In the genomic region with DNA sequence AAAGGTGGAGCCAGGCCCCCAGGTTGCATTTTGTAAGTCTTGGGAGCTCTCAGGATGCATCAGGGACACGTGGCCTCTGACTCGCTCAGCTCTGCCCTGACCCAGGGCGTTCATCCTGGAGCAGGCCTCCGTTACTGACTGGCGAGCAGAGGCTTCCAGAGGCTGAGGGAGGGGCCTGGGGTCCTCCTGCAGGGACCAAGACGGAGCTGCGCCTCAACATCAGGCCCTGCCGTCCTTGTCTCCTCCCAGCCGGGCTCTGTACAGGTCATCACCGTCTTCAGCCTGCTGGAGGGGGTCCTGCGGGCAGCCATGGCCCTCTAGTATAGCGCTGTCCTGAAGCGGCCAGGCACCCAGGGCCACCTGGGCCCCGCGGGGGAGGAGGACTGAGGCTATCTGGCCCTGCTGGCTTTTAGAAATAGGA, we compare ENCODE assay signal across 2 cellular contexts.
TF ChIP-seq lines count a peak whose summit lies in the region.

No MANE protein-coding gene starts in this region.

TF ChIP-seq in H1, 55 proteins besides CTCF, POLR2A, EP300 and RAD21 (continued from another document):
- TF ChIP-seq, protein P1, sequence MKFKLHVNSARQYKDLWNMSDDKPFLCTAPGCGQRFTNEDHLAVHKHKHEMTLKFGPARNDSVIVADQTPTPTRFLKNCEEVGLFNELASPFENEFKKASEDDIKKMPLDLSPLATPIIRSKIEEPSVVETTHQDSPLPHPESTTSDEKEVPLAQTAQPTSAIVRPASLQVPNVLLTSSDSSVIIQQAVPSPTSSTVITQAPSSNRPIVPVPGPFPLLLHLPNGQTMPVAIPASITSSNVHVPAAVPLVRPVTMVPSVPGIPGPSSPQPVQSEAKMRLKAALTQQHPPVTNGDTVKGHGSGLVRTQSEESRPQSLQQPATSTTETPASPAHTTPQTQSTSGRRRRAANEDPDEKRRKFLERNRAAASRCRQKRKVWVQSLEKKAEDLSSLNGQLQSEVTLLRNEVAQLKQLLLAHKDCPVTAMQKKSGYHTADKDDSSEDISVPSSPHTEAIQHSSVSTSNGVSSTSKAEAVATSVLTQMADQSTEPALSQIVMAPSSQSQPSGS (IDR thresholded peaks at IDR 0.05; ENCODE audit: low read length): no peak
- TF ChIP-seq, protein P2, sequence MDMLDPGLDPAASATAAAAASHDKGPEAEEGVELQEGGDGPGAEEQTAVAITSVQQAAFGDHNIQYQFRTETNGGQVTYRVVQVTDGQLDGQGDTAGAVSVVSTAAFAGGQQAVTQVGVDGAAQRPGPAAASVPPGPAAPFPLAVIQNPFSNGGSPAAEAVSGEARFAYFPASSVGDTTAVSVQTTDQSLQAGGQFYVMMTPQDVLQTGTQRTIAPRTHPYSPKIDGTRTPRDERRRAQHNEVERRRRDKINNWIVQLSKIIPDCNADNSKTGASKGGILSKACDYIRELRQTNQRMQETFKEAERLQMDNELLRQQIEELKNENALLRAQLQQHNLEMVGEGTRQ (IDR thresholded peaks at IDR 0.05; ENCODE audit: low read length): no peak
- TF ChIP-seq PHF8 (conservative IDR thresholded peaks at IDR 0.05; ENCODE audit: low read depth, low read length): no peak
- no peak for TF ChIP-seq RBBP5 (IDR thresholded peaks at IDR 0.05; ENCODE audit: borderline replicate concordance, low read depth, low read length)
- TF ChIP-seq GTF2F1 (IDR thresholded peaks at IDR 0.05; ENCODE audit: borderline replicate concordance, low read depth, low read length): no peak

TF ChIP-seq in HEK293T, 16 proteins besides CTCF, POLR2A, EP300 and RAD21 (continued from another document):
- TF ChIP-seq FOXM1 (IDR thresholded peaks at IDR 0.05; ENCODE audit: borderline replicate concordance): no peak
- no peak for TF ChIP-seq FOXA1 (IDR thresholded peaks at IDR 0.05)
- no peak for TF ChIP-seq TARDBP (IDR thresholded peaks at IDR 0.05)
- TF ChIP-seq NFRKB (IDR thresholded peaks at IDR 0.05): no peak
- no peak for TF ChIP-seq L3MBTL2 (conservative IDR thresholded peaks at IDR 0.05)
- TF ChIP-seq FOXK2 (IDR thresholded peaks at IDR 0.05): no peak
- no peak for TF ChIP-seq SP1 (IDR thresholded peaks at IDR 0.05)
- TF ChIP-seq BHLHE40 (IDR thresholded peaks at IDR 0.05; ENCODE audit: borderline replicate concordance): no peak
- TF ChIP-seq ELF4 (IDR thresholded peaks at IDR 0.05): no peak
- no peak for TF ChIP-seq PKNOX1 (IDR thresholded peaks at IDR 0.05)
- TF ChIP-seq ZNF384 (IDR thresholded peaks at IDR 0.05): no peak
TF ChIP-seq in HEK293T: peak in this region for 0.
